1 cellular context compared by ENCODE assay signal in the genomic region with DNA sequence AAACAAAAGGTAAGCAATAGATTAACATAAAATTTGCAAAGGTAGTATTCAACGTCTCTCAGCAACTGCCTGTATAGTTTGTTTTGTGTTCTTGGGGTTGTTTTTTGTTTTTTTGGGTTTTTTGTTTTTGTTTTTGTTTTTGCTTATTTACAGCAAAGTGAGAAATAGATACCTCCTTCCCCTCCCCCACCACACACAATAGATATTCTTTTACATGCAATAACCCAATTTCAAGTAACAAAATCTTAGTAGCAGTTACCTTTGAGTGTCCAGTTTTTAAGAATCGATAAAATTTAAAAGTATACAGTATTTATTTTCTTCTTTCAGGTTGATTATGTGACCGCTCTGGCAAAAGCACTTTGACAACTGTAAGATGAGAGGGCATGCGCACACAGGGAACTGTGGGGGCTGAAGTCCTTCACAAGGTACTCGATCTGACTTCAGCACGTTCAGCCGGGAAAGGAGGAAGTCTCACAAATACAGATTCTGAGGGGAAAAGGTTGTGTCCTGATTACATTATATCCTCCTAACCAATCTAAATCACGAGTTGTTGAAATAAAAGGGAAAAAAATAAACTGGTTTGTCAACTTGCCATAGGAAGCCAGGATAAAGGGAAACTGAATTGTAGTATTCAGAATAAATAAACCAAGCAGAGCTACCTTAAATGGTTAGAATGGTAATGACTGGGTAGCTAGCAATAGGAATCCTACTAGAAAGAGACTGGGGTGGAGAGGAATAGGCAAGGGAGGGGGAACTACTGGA.
A peak's percentile ranks its signal among the peaks of the same experiment; 100 is the strongest.
TF ChIP-seq lines count a peak whose summit lies in the region.

No MANE protein-coding gene starts in this region.

TF ChIP-seq in HEK293, 187 proteins besides CTCF, POLR2A, EP300 and RAD21 (continued from another document):
- TF ChIP-seq, protein P1, sequence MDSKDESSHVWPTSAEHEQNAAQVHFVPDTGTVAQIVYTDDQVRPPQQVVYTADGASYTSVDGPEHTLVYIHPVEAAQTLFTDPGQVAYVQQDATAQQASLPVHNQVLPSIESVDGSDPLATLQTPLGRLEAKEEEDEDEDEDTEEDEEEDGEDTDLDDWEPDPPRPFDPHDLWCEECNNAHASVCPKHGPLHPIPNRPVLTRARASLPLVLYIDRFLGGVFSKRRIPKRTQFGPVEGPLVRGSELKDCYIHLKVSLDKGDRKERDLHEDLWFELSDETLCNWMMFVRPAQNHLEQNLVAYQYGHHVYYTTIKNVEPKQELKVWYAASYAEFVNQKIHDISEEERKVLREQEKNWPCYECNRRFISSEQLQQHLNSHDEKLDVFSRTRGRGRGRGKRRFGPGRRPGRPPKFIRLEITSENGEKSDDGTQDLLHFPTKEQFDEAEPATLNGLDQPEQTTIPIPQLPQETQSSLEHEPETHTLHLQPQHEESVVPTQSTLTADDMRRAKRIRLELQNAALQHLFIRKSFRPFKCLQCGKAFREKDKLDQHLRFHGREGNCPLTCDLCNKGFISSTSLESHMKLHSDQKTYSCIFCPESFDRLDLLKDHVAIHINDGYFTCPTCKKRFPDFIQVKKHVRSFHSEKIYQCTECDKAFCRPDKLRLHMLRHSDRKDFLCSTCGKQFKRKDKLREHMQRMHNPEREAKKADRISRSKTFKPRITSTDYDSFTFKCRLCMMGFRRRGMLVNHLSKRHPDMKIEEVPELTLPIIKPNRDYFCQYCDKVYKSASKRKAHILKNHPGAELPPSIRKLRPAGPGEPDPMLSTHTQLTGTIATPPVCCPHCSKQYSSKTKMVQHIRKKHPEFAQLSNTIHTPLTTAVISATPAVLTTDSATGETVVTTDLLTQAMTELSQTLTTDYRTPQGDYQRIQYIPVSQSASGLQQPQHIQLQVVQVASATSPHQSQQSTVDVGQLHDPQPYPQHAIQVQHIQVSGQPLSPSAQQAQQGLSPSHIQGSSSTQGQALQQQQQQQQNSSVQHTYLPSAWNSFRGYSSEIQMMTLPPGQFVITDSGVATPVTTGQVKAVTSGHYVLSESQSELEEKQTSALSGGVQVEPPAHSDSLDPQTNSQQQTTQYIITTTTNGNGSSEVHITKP (tag by site-specific recombination; IDR thresholded peaks at IDR 0.05), result peak; percentile 100
- TF ChIP-seq ZNF76 (tag by site-specific recombination; IDR thresholded peaks at IDR 0.05; ENCODE audit: borderline replicate concordance, low read depth) (peak; percentile 46; the same call in 1 of the 2 replicates), ZNF324 (tag by site-specific recombination; IDR thresholded peaks at IDR 0.05) (peak; percentile 37; the same call in 1 of the 2 replicates), ZNF555 (tag by site-specific recombination; conservative IDR thresholded peaks at IDR 0.05) (no peak), ZBTB20 (tag by site-specific recombination; IDR thresholded peaks at IDR 0.05) (peak; percentile 99), ZBTB17 (tag by site-specific recombination; IDR thresholded peaks at IDR 0.05) (peak; percentile 88), MYNN (tag by site-specific recombination; IDR thresholded peaks at IDR 0.05; ENCODE audit: borderline replicate concordance) (no peak), OSR2 (tag by site-specific recombination; IDR thresholded peaks at IDR 0.05) (0 out of 2 replicates have a peak, but pooled peaks have one; percentile 52), ZNF600 (tag by site-specific recombination; IDR thresholded peaks at IDR 0.05) (peak; percentile 62), ZNF335 (tag by site-specific recombination; conservative IDR thresholded peaks at IDR 0.05) (peak; percentile 82), ZNF449 (tag by site-specific recombination; IDR thresholded peaks at IDR 0.05) (0 out of 2 replicates have a peak, but pooled peaks have one; percentile 11), ZBTB7A (tag by site-specific recombination; IDR thresholded peaks at IDR 0.05; ENCODE audit: low read depth) (no peak), SP7 (tag by site-specific recombination; IDR thresholded peaks at IDR 0.05) (peak; percentile 48), ZNF223 (tag by site-specific recombination; IDR thresholded peaks at IDR 0.05) (no peak), ZNF366 (tag by site-specific recombination; conservative IDR thresholded peaks at IDR 0.05) (peak; percentile 57), ZNF580 (tag by site-specific recombination; IDR thresholded peaks at IDR 0.05) (peak; percentile 94), ZNF660 (tag by site-specific recombination; IDR thresholded peaks at IDR 0.05) (peak; percentile 67; the same call in 1 of the 2 replicates), ZNF768 (tag by site-specific recombination; IDR thresholded peaks at IDR 0.05) (no peak)
- TF ChIP-seq, protein P2, sequence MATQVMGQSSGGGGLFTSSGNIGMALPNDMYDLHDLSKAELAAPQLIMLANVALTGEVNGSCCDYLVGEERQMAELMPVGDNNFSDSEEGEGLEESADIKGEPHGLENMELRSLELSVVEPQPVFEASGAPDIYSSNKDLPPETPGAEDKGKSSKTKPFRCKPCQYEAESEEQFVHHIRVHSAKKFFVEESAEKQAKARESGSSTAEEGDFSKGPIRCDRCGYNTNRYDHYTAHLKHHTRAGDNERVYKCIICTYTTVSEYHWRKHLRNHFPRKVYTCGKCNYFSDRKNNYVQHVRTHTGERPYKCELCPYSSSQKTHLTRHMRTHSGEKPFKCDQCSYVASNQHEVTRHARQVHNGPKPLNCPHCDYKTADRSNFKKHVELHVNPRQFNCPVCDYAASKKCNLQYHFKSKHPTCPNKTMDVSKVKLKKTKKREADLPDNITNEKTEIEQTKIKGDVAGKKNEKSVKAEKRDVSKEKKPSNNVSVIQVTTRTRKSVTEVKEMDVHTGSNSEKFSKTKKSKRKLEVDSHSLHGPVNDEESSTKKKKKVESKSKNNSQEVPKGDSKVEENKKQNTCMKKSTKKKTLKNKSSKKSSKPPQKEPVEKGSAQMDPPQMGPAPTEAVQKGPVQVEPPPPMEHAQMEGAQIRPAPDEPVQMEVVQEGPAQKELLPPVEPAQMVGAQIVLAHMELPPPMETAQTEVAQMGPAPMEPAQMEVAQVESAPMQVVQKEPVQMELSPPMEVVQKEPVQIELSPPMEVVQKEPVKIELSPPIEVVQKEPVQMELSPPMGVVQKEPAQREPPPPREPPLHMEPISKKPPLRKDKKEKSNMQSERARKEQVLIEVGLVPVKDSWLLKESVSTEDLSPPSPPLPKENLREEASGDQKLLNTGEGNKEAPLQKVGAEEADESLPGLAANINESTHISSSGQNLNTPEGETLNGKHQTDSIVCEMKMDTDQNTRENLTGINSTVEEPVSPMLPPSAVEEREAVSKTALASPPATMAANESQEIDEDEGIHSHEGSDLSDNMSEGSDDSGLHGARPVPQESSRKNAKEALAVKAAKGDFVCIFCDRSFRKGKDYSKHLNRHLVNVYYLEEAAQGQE (tag by site-specific recombination; IDR thresholded peaks at IDR 0.05), result peak; percentile 6; the same call in 1 of the 2 replicates
